1 cellular context compared by ENCODE assay signal in genomic region chr5:45093377-45093776, GRCh38.
TF ChIP-seq lines count a peak whose summit lies in the region.

No MANE protein-coding gene starts in this region.

TF ChIP-seq in IMR-90, 13 proteins besides CTCF, POLR2A, EP300 and RAD21 (continued from another document):
- TF ChIP-seq USF2 (IDR thresholded peaks at IDR 0.05; ENCODE audit: low read depth, low read length) (no peak), CEBPB (IDR thresholded peaks at IDR 0.05; ENCODE audit: low read depth, low read length) (no peak), BHLHE40 (IDR thresholded peaks at IDR 0.05; ENCODE audit: low read depth, low read length) (no peak), SMC3 (IDR thresholded peaks at IDR 0.05; ENCODE audit: low read depth, low read length) (no peak)
